23 cellular contexts compared by ENCODE assay signal in genomic region chr5:89069591-89069990, GRCh38.
DNase-seq lines count a peak whose midpoint lies in the region; ATAC-seq, FAIRE-seq and TF ChIP-seq lines count a peak whose summit lies in the region.
"Had no signal": no experiment of that assay in that cellular context is flagged by ENCODE, and none has a peak within 500 bp of the region (broad histone marks: within the 10 kb centered on the region; RNA-seq: fewer than 3 reads in every experiment).

No MANE protein-coding gene starts in this region.

- no TSS peak for BruUV-seq in K562 (replicated peaks; lab: Mats Ljungman, UMichigan)

- H3F3A ChIP-seq in neural progenitor cell (ENCODE audit: low read depth), result no peaks in the 10 kb centered on the region

- no peaks in the 10 kb centered on the region for H3K27me3 Mint-ChIP-seq in neural progenitor cell (ENCODE audit: insufficient read depth, low read depth)
- H3K27me3 Mint-ChIP-seq: B cell had no signal

- H3K4me2 ChIP-seq in K562 (ENCODE audit: insufficient read depth, low read length), result peak overlapping the region; percentile 40
- no peak overlapping the region for H3K4me2 ChIP-seq in neural progenitor cell
- H3K4me2 ChIP-seq: BLaER1 treated with 17β-estradiol and CSF1 and Interleukin-3, amounts not matched to agents 10 nM and 100 nM had no signal

- H3K4me3 ChIP-seq in K562, result no peak overlapping the region
- no peak overlapping the region for H3K4me3 ChIP-seq in neural progenitor cell
- no peak overlapping the region for H3K4me3 ChIP-seq in MG63
- H3K4me3 ChIP-seq: BLaER1 treated with 17β-estradiol and CSF1 and Interleukin-3, amounts not matched to agents 10 nM and 100 nM; GM12878 had no signal

- H2AFZ ChIP-seq in K562 (ENCODE audit: low read depth, low read length) (peak overlapping the region; percentile 36; the same call in 1 of the 2 replicates), neural progenitor cell (replicated peaks) (peak overlapping the region; percentile 26)

- no peak for TF ChIP-seq RAD21 in K562 (CRISPR knock-in tag; conservative IDR thresholded peaks at IDR 0.05 in 1 of 2, IDR thresholded peaks at IDR 0.05 in 1 of 2)

- H3K9me3 Mint-ChIP-seq in neural progenitor cell, result no peaks in the 10 kb centered on the region
- H3K9me3 Mint-ChIP-seq: CD8-positive, alpha-beta T cell; H9 had no signal

- peak; percentile 91 for FAIRE-seq in K562 (lab: Jason Lieb, UNC)
- FAIRE-seq: GM12878, HTR-8/SVneo had no signal

- H3K36me3 Mint-ChIP-seq in neural progenitor cell, result no peaks in the 10 kb centered on the region
- H3K36me3 Mint-ChIP-seq: CD8-positive, alpha-beta T cell had no signal

- H3K79me2 ChIP-seq in K562 (ENCODE audit: control insufficient read depth, insufficient read depth, low read length) (no peaks in the 10 kb centered on the region), neural progenitor cell (ENCODE audit: low read depth) (no peaks in the 10 kb centered on the region)

- no peaks in the 10 kb centered on the region for H3K9me3 ChIP-seq in K562 (replicated peaks; ENCODE audit: control insufficient read depth, insufficient read depth, low read depth, low read length)
- H3K9me3 ChIP-seq in neural progenitor cell (ENCODE audit: low read depth), result no peaks in the 10 kb centered on the region
- no peaks in the 10 kb centered on the region for H3K9me3 ChIP-seq in MG63
- H3K9me3 ChIP-seq: BLaER1 treated with 17β-estradiol and CSF1 and Interleukin-3, amounts not matched to agents 10 nM and 100 nM had no signal

- WGBS in K562 (ENCODE audit: insufficient coverage, low coverage, missing lambda C conversion rate), result 3% methylated on average over 2 of the region's 2 CpGs

- peak; percentile 78 for DNase-seq in LHCN-M2 (ENCODE audit: low read depth)
- DNase-seq in K562 (ENCODE audit: extremely low read depth in 1 of 4, low spot score in 3 of 4), result peak; percentile 20 to 84 (median 44)
- peak; percentile 93 for DNase-seq in myocyte (ENCODE audit: low read depth)
- no peak for DNase-seq in neural progenitor cell (ENCODE audit: low spot score)
- no peak for DNase-seq in MG63
- DNase-seq in NCI-H226, result no peak
- DNase-seq: CD8-positive, alpha-beta T cell; COR-L47; DMS 273 treated with DMSO at 0.1 percent for 48 hours; DMS53; DND-41; EL; GOT3; H9; IMR-90; KBM-7 had no signal

- ATAC-seq in K562 (peak; percentile 85), HG03460 (IDR thresholded peaks at IDR 0.05; ENCODE audit: unreplicated experiment) (no peak), HG02970 (IDR thresholded peaks at IDR 0.05; ENCODE audit: low FRiP score, unreplicated experiment) (no peak)
- ATAC-seq: CD8-positive, alpha-beta T cell; GM12878 had no signal

- H3K36me3 ChIP-seq in K562 (ENCODE audit: control insufficient read depth, insufficient read depth, low read length), result no peaks in the 10 kb centered on the region; the same call in 2 of the 3 replicates
- H3K36me3 ChIP-seq in neural progenitor cell, result no peaks in the 10 kb centered on the region
- H3K36me3 ChIP-seq in MG63, result no peaks in the 10 kb centered on the region
- H3K36me3 ChIP-seq: BLaER1 treated with 17β-estradiol and CSF1 and Interleukin-3, amounts not matched to agents 10 nM and 100 nM had no signal

- H3K9ac ChIP-seq in K562 (ENCODE audit: insufficient read depth in 1 of 2, low read depth in 2 of 2, low read length in 2 of 2) (no peak overlapping the region), neural progenitor cell (no peak overlapping the region)
- H3K9ac ChIP-seq: BLaER1 treated with 17β-estradiol and CSF1 and Interleukin-3, amounts not matched to agents 10 nM and 100 nM had no signal

- H3K4me1 ChIP-seq in K562 (replicated peaks in 1 of 2; ENCODE audit: control insufficient read depth in 2 of 2, insufficient read depth in 2 of 2, low read length in 2 of 2) (peaks cover 0 to 13% of the 10 kb centered on the region in 2 experiments; a peak in 2 of 5 replicates), neural progenitor cell (no peaks in the 10 kb centered on the region)

- TF ChIP-seq CTCF in K562 (IDR thresholded peaks at IDR 0.05 in 2 of 3, conservative IDR thresholded peaks at IDR 0.05 in 1 of 3; ENCODE audit: insufficient read depth in 2 of 3, low read depth in 1 of 3, low read length in 3 of 3) (no peak), neural progenitor cell (IDR thresholded peaks at IDR 0.05) (no peak)

- H3K4me3 Mint-ChIP-seq in neural progenitor cell, result no peak overlapping the region
- H3K4me3 Mint-ChIP-seq: B cell; CD8-positive, alpha-beta T cell; H9 had no signal

- TF ChIP-seq POLR2A in K562 (conservative IDR thresholded peaks at IDR 0.05), result no peak

- no peaks in the 10 kb centered on the region for H3K9me1 ChIP-seq in K562 (ENCODE audit: control insufficient read depth, insufficient read depth, low read length)

- no peak overlapping the region for H3K27ac Mint-ChIP-seq in neural progenitor cell
- H3K27ac Mint-ChIP-seq: B cell; CD8-positive, alpha-beta T cell had no signal

- POLR2A ChIA-PET in K562 (lab: Yijun Ruan, JAX), result no interaction called here

- H3K4me1 Mint-ChIP-seq in neural progenitor cell, result peaks cover 12% of the 10 kb centered on the region

- H4K20me1 ChIP-seq in K562 (replicated peaks; ENCODE audit: control insufficient read depth, insufficient read depth, low read length), result no peaks in the 10 kb centered on the region
- H4K20me1 ChIP-seq in neural progenitor cell (ENCODE audit: low read depth), result no peaks in the 10 kb centered on the region
- H4K20me1 ChIP-seq: BLaER1 treated with 17β-estradiol and CSF1 and Interleukin-3, amounts not matched to agents 10 nM and 100 nM had no signal

- in situ Hi-C loops in K562 (cut with MboI), result no loop called here

- peak; percentile 56; the same call in 1 of the 2 replicates for TF ChIP-seq EP300 in K562 (IDR thresholded peaks at IDR 0.05; ENCODE audit: low read length)

- intact Hi-C loops in K562 (cut with micrococcal nuclease), result no loop called here

- H3K27me3 ChIP-seq in K562 (ENCODE audit: control insufficient read depth in 2 of 2, insufficient read depth in 2 of 2, low read length in 2 of 2) (no peaks in the 10 kb centered on the region), neural progenitor cell (no peaks in the 10 kb centered on the region), MG63 (no peaks in the 10 kb centered on the region)
- H3K27me3 ChIP-seq: BLaER1 treated with 17β-estradiol and CSF1 and Interleukin-3, amounts not matched to agents 10 nM and 100 nM had no signal

- CTCF ChIA-PET in K562 (lab: Yijun Ruan, JAX; ENCODE audit: low intra/inter-chr PET ratio), result no interaction called here

- H3K27ac ChIP-seq in K562 (ENCODE audit: extremely low read depth, low read depth, low read length), result no peak overlapping the region
- no peak overlapping the region for H3K27ac ChIP-seq in neural progenitor cell
- H3K27ac ChIP-seq: BLaER1 treated with 17β-estradiol and CSF1 and Interleukin-3, amounts not matched to agents 10 nM and 100 nM; HL-60 had no signal

TF ChIP-seq in K562, 482 proteins besides CTCF, POLR2A, EP300 and RAD21 (continues in another document):
- no peak for TF ChIP-seq ZFPM2 (CRISPR knock-in tag; IDR thresholded peaks at IDR 0.05)
- no peak for TF ChIP-seq ZNF707 (CRISPR knock-in tag; conservative IDR thresholded peaks at IDR 0.05)
- TF ChIP-seq ETS1 (conservative IDR thresholded peaks at IDR 0.05; ENCODE audit: control insufficient read depth, low read depth, low read length), result no peak
- TF ChIP-seq LEF1 (IDR thresholded peaks at IDR 0.05), result 0 out of 2 replicates have a peak, but pooled peaks have one; percentile 61
- no peak for TF ChIP-seq MAFG (tag; conservative IDR thresholded peaks at IDR 0.05)
- no peak for TF ChIP-seq NR1H2 (CRISPR knock-in tag; IDR thresholded peaks at IDR 0.05)
- TF ChIP-seq NUFIP1 (IDR thresholded peaks at IDR 0.05; ENCODE audit: partially characterized antibody), result no peak
- no peak for TF ChIP-seq REST (CRISPR knock-in tag; IDR thresholded peaks at IDR 0.05; ENCODE audit: low read depth)
- TF ChIP-seq CREM (IDR thresholded peaks at IDR 0.05; ENCODE audit: low read depth), result peak; percentile 66
- peak; percentile 87 for TF ChIP-seq TCF3 (CRISPR knock-in tag; IDR thresholded peaks at IDR 0.05)
- TF ChIP-seq DPF2 (IDR thresholded peaks at IDR 0.05), result peak; percentile 80
- peak; percentile 63 for TF ChIP-seq FOXM1 (IDR thresholded peaks at IDR 0.05; ENCODE audit: low read depth)
- no peak for TF ChIP-seq FOXM1 (CRISPR knock-in tag; IDR thresholded peaks at IDR 0.05; ENCODE audit: low read depth)
- no peak for TF ChIP-seq NFIC (IDR thresholded peaks at IDR 0.05)
- no peak for TF ChIP-seq KLF10 (CRISPR knock-in tag; IDR thresholded peaks at IDR 0.05)

Comparison
In these comparisons a context has a peak if more than half of its experiments do, and no peak if none do; other contexts are left out.
1. DNase-seq: peak in LHCN-M2 (single experiment), K562 (4 of 4) and myocyte (single experiment); none in neural progenitor cell (single experiment), MG63 (single experiment) and NCI-H226 (single experiment).